Comparison of ENCODE assay signal across 9 cellular contexts in genomic region chr9:112029921-112030444, GRCh38.
DNase-seq lines count a peak whose midpoint lies in the region; ATAC-seq, FAIRE-seq and TF ChIP-seq lines count a peak whose summit lies in the region.
"Had no signal": no experiment of that assay in that cellular context is flagged by ENCODE, and none has a peak within 500 bp of the region (broad histone marks: within the 10 kb centered on the region; RNA-seq: fewer than 3 reads in every experiment).

No MANE protein-coding gene starts in this region.

- intact Hi-C loops in MCF 10A (cut with micrococcal nuclease) (no loop called here), breast epithelium (cut with DNase I; ENCODE audit: low total_unique reads) (no loop called here), Right ventricle myocardium inferior (cut with DNase I) (no loop called here), testis (cut with DNase I; ENCODE audit: low total_unique reads) (no loop called here)

- H3K27ac ChIP-seq in breast epithelium (no peak overlapping the region), testis (no peak overlapping the region)

- TF ChIP-seq POLR2A in breast epithelium (IDR thresholded peaks at IDR 0.05) (no peak), testis (IDR thresholded peaks at IDR 0.05) (no peak)

- TF ChIP-seq CTCF in MCF 10A (IDR thresholded peaks at IDR 0.05; ENCODE audit: unreplicated experiment) (no peak), breast epithelium (IDR thresholded peaks at IDR 0.05) (no peak), testis (IDR thresholded peaks at IDR 0.05) (no peak)

- no peak for FAIRE-seq in urothelium cell line (lab: Jason Lieb, UNC)

- DNase-seq in MCF 10A (ENCODE audit: unreplicated experiment) = peak; percentile 80
- no peak for DNase-seq in breast epithelium (ENCODE audit: low spot score in 2 of 2)
- no peak for DNase-seq in activated CD8-positive, alpha-beta T cell treated with anti-CD3 and anti-CD28 coated beads, Interleukin-2, amount 10 ng/mL, durations not matched to agents 7 days and 5 days
- DNase-seq in iris pigment epithelial cell (ENCODE audit: low read depth) = peak; percentile 89
- peak; percentile 69 for DNase-seq in urothelium cell line (ENCODE audit: low spot score)
- no peak for DNase-seq in Right ventricle myocardium inferior (ENCODE audit: missing footprints)
- DNase-seq in superior temporal gyrus (ENCODE audit: extremely low spot score) = no peak
- DNase-seq in testis = no peak
- DNase-seq: AML-193 had no signal

- no peaks in the 10 kb centered on the region for H3K36me3 Mint-ChIP-seq in MCF 10A (ENCODE audit: insufficient read depth, unreplicated experiment)
- peaks cover 29% of the 10 kb centered on the region for H3K36me3 Mint-ChIP-seq in activated CD8-positive, alpha-beta T cell treated with anti-CD3 and anti-CD28 coated beads, Interleukin-2, amount 10 ng/mL, durations not matched to agents 7 days and 5 days (ENCODE audit: low read depth)

- POLR2A ChIA-PET in MCF 10A (lab: Yijun Ruan, JAX) = interaction anchor here (0.6 to 2.8 kb wide), 12 partner anchors 12 to 1225 kb away, joined by 3 to 25 read pairs (median 4); partner anchors contain the start of gene UGCG
- POLR2A ChIA-PET in activated CD8-positive, alpha-beta T cell treated with anti-CD3 and anti-CD28 coated beads, Interleukin-2, amount 10 ng/mL, durations not matched to agents 7 days and 5 days (lab: Charles Lee) = no interaction called here

- H3K4me3 Mint-ChIP-seq in MCF 10A (ENCODE audit: unreplicated experiment) = peak overlapping the region; percentile 21
- no peak overlapping the region for H3K4me3 Mint-ChIP-seq in activated CD8-positive, alpha-beta T cell treated with anti-CD3 and anti-CD28 coated beads, Interleukin-2, amount 10 ng/mL, durations not matched to agents 7 days and 5 days

- H3K36me3 ChIP-seq in breast epithelium (no peaks in the 10 kb centered on the region), testis (ENCODE audit: low read depth, missing control alignments) (no peaks in the 10 kb centered on the region)

- no peaks in the 10 kb centered on the region for H3K4me1 ChIP-seq in breast epithelium
- no peaks in the 10 kb centered on the region for H3K4me1 ChIP-seq in testis

- 57 to 61% methylated on average over 3 of the region's 3 CpGs for WGBS in testis, 2 donors

- H3K27ac Mint-ChIP-seq in MCF 10A (ENCODE audit: low read depth, unreplicated experiment) = peak overlapping the region; percentile 96
- H3K27ac Mint-ChIP-seq in activated CD8-positive, alpha-beta T cell treated with anti-CD3 and anti-CD28 coated beads, Interleukin-2, amount 10 ng/mL, durations not matched to agents 7 days and 5 days = peak overlapping the region; percentile 26

- ATAC-seq in activated CD8-positive, alpha-beta T cell treated with anti-CD3 and anti-CD28 coated beads, Interleukin-2, amount 10 ng/mL, durations not matched to agents 7 days and 5 days = no peak
- ATAC-seq in Right ventricle myocardium inferior = no peak

- no TSS peak for BruUV-seq in MCF 10A (replicated peaks; lab: Mats Ljungman, UMichigan)

- H3K4me3 ChIP-seq in breast epithelium (no peak overlapping the region), testis (no peak overlapping the region)

- H3K9me3 ChIP-seq in breast epithelium (no peaks in the 10 kb centered on the region), testis (no peaks in the 10 kb centered on the region)

- no peaks in the 10 kb centered on the region for H3K27me3 Mint-ChIP-seq in MCF 10A (ENCODE audit: insufficient read depth, unreplicated experiment)
- H3K27me3 Mint-ChIP-seq in activated CD8-positive, alpha-beta T cell treated with anti-CD3 and anti-CD28 coated beads, Interleukin-2, amount 10 ng/mL, durations not matched to agents 7 days and 5 days (ENCODE audit: low read depth) = peaks cover 5% of the 10 kb centered on the region

- no peaks in the 10 kb centered on the region for H3K9me3 Mint-ChIP-seq in MCF 10A (ENCODE audit: unreplicated experiment)
- no peaks in the 10 kb centered on the region for H3K9me3 Mint-ChIP-seq in activated CD8-positive, alpha-beta T cell treated with anti-CD3 and anti-CD28 coated beads, Interleukin-2, amount 10 ng/mL, durations not matched to agents 7 days and 5 days (ENCODE audit: insufficient read depth)

- peaks cover 30% of the 10 kb centered on the region for H3K4me1 Mint-ChIP-seq in MCF 10A (ENCODE audit: insufficient read depth, unreplicated experiment)
- peaks cover 56% of the 10 kb centered on the region for H3K4me1 Mint-ChIP-seq in activated CD8-positive, alpha-beta T cell treated with anti-CD3 and anti-CD28 coated beads, Interleukin-2, amount 10 ng/mL, durations not matched to agents 7 days and 5 days (ENCODE audit: low read depth)

- H3K27me3 ChIP-seq in breast epithelium = no peaks in the 10 kb centered on the region
- H3K27me3 ChIP-seq in testis = no peaks in the 10 kb centered on the region

- CTCF ChIA-PET in MCF 10A (lab: Yijun Ruan, JAX) = interaction anchor here (0.6 to 1.0 kb wide), 2 partner anchors 45 to 99 kb away, joined by 3 read pairs; no protein-coding TSS in a partner anchor
- CTCF ChIA-PET in activated CD8-positive, alpha-beta T cell treated with anti-CD3 and anti-CD28 coated beads, Interleukin-2, amount 10 ng/mL, durations not matched to agents 7 days and 5 days (lab: Charles Lee) = no interaction called here

Comparison
In these comparisons a context has a peak if more than half of its experiments do, and no peak if none do; other contexts are left out.
1. DNase-seq: peak in MCF 10A (single experiment), iris pigment epithelial cell (single experiment) and urothelium cell line (single experiment); none in breast epithelium (0 of 2), activated CD8-positive, alpha-beta T cell treated with anti-CD3 and anti-CD28 coated beads, Interleukin-2, amount 10 ng/mL, durations not matched to agents 7 days and 5 days (single experiment), Right ventricle myocardium inferior (single experiment), superior temporal gyrus (single experiment) and testis (single experiment).